21 cellular contexts compared by ENCODE assay signal in the genomic region with DNA sequence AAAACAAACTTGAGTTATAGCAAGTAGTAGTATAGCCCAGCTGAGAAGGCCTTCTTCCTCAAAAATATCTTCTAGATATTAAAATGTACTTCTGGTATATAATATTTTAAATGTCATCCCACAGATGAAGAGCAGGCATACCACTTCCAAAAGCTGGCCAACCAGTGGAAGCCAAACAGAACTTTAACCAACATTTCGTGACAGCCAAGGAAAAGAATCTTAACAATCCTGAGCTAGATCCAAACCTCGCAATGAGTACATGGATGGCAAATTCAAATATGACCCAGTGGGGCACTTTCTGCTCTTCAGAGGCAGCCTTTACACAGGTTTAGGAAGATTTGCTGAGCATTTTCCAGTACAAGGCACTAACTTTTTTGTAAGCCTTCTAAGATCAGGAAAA.
"Had no signal": no experiment of that assay in that cellular context is flagged by ENCODE, and none has a peak within 500 bp of the region (broad histone marks: within the 10 kb centered on the region; RNA-seq: fewer than 3 reads in every experiment).

No MANE protein-coding gene starts in this region.

- H3K4me1 ChIP-seq: gastroesophageal sphincter, left ventricle myocardium inferior, lower lobe of right lung, parathyroid adenoma, prostate gland, transverse colon had no signal

- ATAC-seq: esophagus mucosa; gastroesophageal sphincter; lower lobe of right lung; sciatic nerve; stimulated activated naive B cell treated with anti-CD40 and anti-IgM and Interleukin-4, amounts not matched to agents 10 μg/mL and 1 μg/mL and 100 μg/mL, for 72 hours; stimulated activated naive CD8-positive, alpha-beta T cell treated with anti-CD3 and anti-CD28 coated beads, Interleukin-15, amount 100 ng/mL, for 72 hours had no signal

- H3K36me3 ChIP-seq: gastroesophageal sphincter, left ventricle myocardium inferior, lower lobe of right lung, prostate gland, thoracic aorta, transverse colon had no signal

- DNase-seq: cortex of kidney; effector memory CD4-positive, alpha-beta T cell; foreskin fibroblast; immature natural killer cell; left ventricle myocardium inferior; lower lobe of right lung; naive B cell; occipital lobe; stimulated activated CD4-positive, alpha-beta T cell treated with anti-CD3 and anti-CD28 coated beads, Interleukin-2, amount 100 ng/mL, for 24 hours; stimulated activated CD4-positive, alpha-beta T cell treated with anti-CD3 and anti-CD28 coated beads, Interleukin-4, amount 100 ng/mL, for 4 hours; stimulated activated naive B cell treated with anti-CD40 and anti-IgM and Interleukin-4, amounts not matched to agents 10 μg/mL and 1 μg/mL and 100 μg/mL, for 72 hours; stimulated activated naive CD8-positive, alpha-beta T cell treated with anti-CD3 and anti-CD28 coated beads, Interleukin-15, amount 100 ng/mL, for 72 hours; substantia nigra; transverse colon had no signal

- H3K27me3 ChIP-seq: gastroesophageal sphincter, transverse colon had no signal

- H3K27ac ChIP-seq: gastroesophageal sphincter, left ventricle myocardium inferior, lower lobe of right lung, parathyroid adenoma, prostate gland, skin epidermis, thoracic aorta, transverse colon had no signal

- H2AFZ ChIP-seq: parathyroid adenoma had no signal

- H3K9ac ChIP-seq: parathyroid adenoma had no signal

- H3K79me2 ChIP-seq: parathyroid adenoma had no signal

- H3K4me3 ChIP-seq: gastroesophageal sphincter, left ventricle myocardium inferior, lower lobe of right lung, prostate gland, skin epidermis, thoracic aorta, transverse colon had no signal

- H3K9me3 ChIP-seq: gastroesophageal sphincter, left ventricle myocardium inferior, lower lobe of right lung, prostate gland, thoracic aorta, transverse colon had no signal
